In genomic region chr11:72061739-72062396, GRCh38 we compare ENCODE assay signal across 27 cellular contexts. TPM values are rescaled to one million over a fixed set of nuclear protein-coding genes. Genes with fewer than 3 reads are reported as not detected.
DNase-seq lines count a peak whose midpoint lies in the region; ATAC-seq and TF ChIP-seq lines count a peak whose summit lies in the region.
"Had no signal": no experiment of that assay in that cellular context is flagged by ENCODE, and none has a peak within 500 bp of the region (broad histone marks: within the 10 kb centered on the region; RNA-seq: fewer than 3 reads in every experiment).

No MANE protein-coding gene starts in this region.

- no peak overlapping the region for H2AFZ ChIP-seq in H9 (ENCODE audit: low read length)

- no peak for ATAC-seq in activated B cell treated with CpG ODN at 0.5 μM for 24 hours (ENCODE audit: low read depth)
- no peak for ATAC-seq in GM21367 (IDR thresholded peaks at IDR 0.05; ENCODE audit: unreplicated experiment)
- ATAC-seq in GM19452 (IDR thresholded peaks at IDR 0.05; ENCODE audit: unreplicated experiment): no peak
- ATAC-seq: activated CD4-positive, CD25-positive, alpha-beta regulatory T cell treated with anti-CD3 and anti-CD28 coated beads, Interleukin-2, amount 50 U/mL, for 24 hours; psoas muscle had no signal

- H3K14ac ChIP-seq in H9 (ENCODE audit: insufficient read depth, low read length): no peak overlapping the region

- H3K79me1 ChIP-seq in H9 (ENCODE audit: insufficient read depth, low read depth, low read length, poor library complexity, severe bottlenecking): no peaks in the 10 kb centered on the region

- H3K36me3 Mint-ChIP-seq in H9 (ENCODE audit: insufficient read depth in 1 of 3, low read depth in 3 of 3) (peaks cover 0 to 16% (median 16%) of the 10 kb centered on the region in 3 experiments; a peak in 5 of 7 replicates), activated B cell treated with CpG ODN at 0.5 μM for 24 hours (ENCODE audit: low read depth) (peaks cover 6% of the 10 kb centered on the region), progenitor cell of endocrine pancreas (ENCODE audit: insufficient read depth) (peaks cover 4% of the 10 kb centered on the region)
- H3K36me3 Mint-ChIP-seq in activated CD4-positive, alpha-beta memory T cell treated with anti-CD3 and anti-CD28 coated beads, Interleukin-2, amount 10 ng/mL, durations not matched to agents 7 days and 5 days (ENCODE audit: low read depth): peaks cover 36% of the 10 kb centered on the region

- intact Hi-C loops in activated B cell treated with CpG ODN at 0.5 μM for 24 hours (cut with micrococcal nuclease): no loop called here

- no peak overlapping the region for H2AK5ac ChIP-seq in H9 (ENCODE audit: insufficient read length, low read length)

- H2BK5ac ChIP-seq in H9 (ENCODE audit: insufficient read length, low read length): no peak overlapping the region

- H3K4me2 ChIP-seq in H9 (ENCODE audit: insufficient read depth, insufficient read length, low read length): no peak overlapping the region
- H3K4me2 ChIP-seq: KMS-11 had no signal

- H3K4me3 Mint-ChIP-seq in H9 (no peak overlapping the region), activated B cell treated with CpG ODN at 0.5 μM for 24 hours (no peak overlapping the region), progenitor cell of endocrine pancreas (ENCODE audit: low read depth) (no peak overlapping the region)
- no peak overlapping the region for H3K4me3 Mint-ChIP-seq in activated CD4-positive, alpha-beta memory T cell treated with anti-CD3 and anti-CD28 coated beads, Interleukin-2, amount 10 ng/mL, durations not matched to agents 7 days and 5 days
- H3K4me3 Mint-ChIP-seq: stimulated activated naive CD8-positive, alpha-beta T cell treated with anti-CD3 and anti-CD28 coated beads, Interleukin-15, Interleukin-2, amounts not matched to agents 100 ng/mL and 50 ng/mL, for 24 hours had no signal

- WGBS in H9 (ENCODE audit: extremely low coverage, insufficient read length, low lambda C conversion rate): no CpG with 5 or more reads among the region's 5 CpGs

- POLR2A ChIA-PET in activated B cell treated with CpG ODN at 0.5 μM for 24 hours (lab: Charles Lee): interaction anchor here (0.6 to 0.7 kb wide), 2 partner anchors 97 to 346 kb away, joined by 3 to 8 read pairs; no protein-coding TSS in a partner anchor
- POLR2A ChIA-PET in activated CD4-positive, alpha-beta memory T cell treated with anti-CD3 and anti-CD28 coated beads, Interleukin-2, amount 10 ng/mL, durations not matched to agents 7 days and 5 days (lab: Charles Lee): interaction anchor here (1.8 kb wide), 1 partner anchor 20 kb away, joined by 3 read pairs; no protein-coding TSS in a partner anchor

- H4K5ac ChIP-seq in H9 (ENCODE audit: insufficient read length, low read depth, low read length): no peak overlapping the region

- no peak overlapping the region for H3K56ac ChIP-seq in H9 (ENCODE audit: insufficient read length, low read depth, low read length)

- H3K4me1 Mint-ChIP-seq in H9: no peaks in the 10 kb centered on the region
- peaks cover 7% of the 10 kb centered on the region for H3K4me1 Mint-ChIP-seq in activated B cell treated with CpG ODN at 0.5 μM for 24 hours
- no peaks in the 10 kb centered on the region for H3K4me1 Mint-ChIP-seq in progenitor cell of endocrine pancreas (ENCODE audit: low read depth)
- H3K4me1 Mint-ChIP-seq in activated CD4-positive, alpha-beta memory T cell treated with anti-CD3 and anti-CD28 coated beads, Interleukin-2, amount 10 ng/mL, durations not matched to agents 7 days and 5 days: peaks cover 11% of the 10 kb centered on the region

- H3K79me2 ChIP-seq in H9 (ENCODE audit: insufficient read depth, low read length): no peaks in the 10 kb centered on the region

- no peaks in the 10 kb centered on the region for H3K23me2 ChIP-seq in H9 (ENCODE audit: insufficient read length, low read depth, low read length, poor library complexity, severe bottlenecking)

- H2BK12ac ChIP-seq in H9 (ENCODE audit: insufficient read length, low read depth, low read length): no peak overlapping the region

- DNase-seq in NOMO-1 (lab: John Stamatoyannopoulos, UW; ENCODE audit: unreplicated experiment in 2 of 2) (peak; percentile 5 to 63), NOMO-1 treated with dmso at 0.1 percent for 144 hours (lab: John Stamatoyannopoulos, UW; ENCODE audit: unreplicated experiment) (no peak), H9 (no peak), activated B cell treated with CpG ODN at 0.5 μM for 24 hours (no peak), progenitor cell of endocrine pancreas (ENCODE audit: low spot score, unreplicated experiment) (no peak)
- DNase-seq in activated CD4-positive, alpha-beta memory T cell treated with anti-CD3 and anti-CD28 coated beads, Interleukin-2, amount 10 ng/mL, durations not matched to agents 7 days and 5 days: no peak
- DNase-seq: activated gamma-delta T cell; activated T-cell treated with anti-CD3 and anti-CD28 coated beads, Interleukin-2, amount 50 U/mL, for 1 hour; glutamatergic neuron; left ventricle myocardium inferior; nucleus accumbens; Peyer's patch; psoas muscle; SIG-M5; sigmoid colon; SW 1271 had no signal

- no peak overlapping the region for H3K27ac ChIP-seq in H9 (ENCODE audit: insufficient read length, low read depth, low read length)
- H3K27ac ChIP-seq: KMS-11, left ventricle myocardium inferior, Peyer's patch, psoas muscle, sigmoid colon, thoracic aorta had no signal

- H4K91ac ChIP-seq in H9 (ENCODE audit: insufficient read length, low read depth, low read length): no peak overlapping the region

- no peak overlapping the region for H2BK15ac ChIP-seq in H9 (ENCODE audit: low read depth, low read length)

- no peak overlapping the region for H3T11ph ChIP-seq in H9 (ENCODE audit: low read length)

- H3K9me3 ChIP-seq in H9 (ENCODE audit: control insufficient read depth, low read depth, low read length): no peaks in the 10 kb centered on the region
- H3K9me3 ChIP-seq: left ventricle myocardium inferior, Peyer's patch, psoas muscle, sigmoid colon, thoracic aorta had no signal

- peak overlapping the region in 2 of 3 experiments; percentile 49 to 50; a peak in 3 of 7 replicates for H3K27ac Mint-ChIP-seq in H9
- H3K27ac Mint-ChIP-seq in activated B cell treated with CpG ODN at 0.5 μM for 24 hours: peak overlapping the region; percentile 30
- H3K27ac Mint-ChIP-seq in progenitor cell of endocrine pancreas: peak overlapping the region; percentile 1
- no peak overlapping the region for H3K27ac Mint-ChIP-seq in activated CD4-positive, alpha-beta memory T cell treated with anti-CD3 and anti-CD28 coated beads, Interleukin-2, amount 10 ng/mL, durations not matched to agents 7 days and 5 days
- H3K27ac Mint-ChIP-seq: stimulated activated naive CD8-positive, alpha-beta T cell treated with anti-CD3 and anti-CD28 coated beads, Interleukin-15, Interleukin-2, amounts not matched to agents 100 ng/mL and 50 ng/mL, for 24 hours had no signal

- no peaks in the 10 kb centered on the region for H3K9me3 Mint-ChIP-seq in H9
- no peaks in the 10 kb centered on the region for H3K9me3 Mint-ChIP-seq in activated B cell treated with CpG ODN at 0.5 μM for 24 hours
- H3K9me3 Mint-ChIP-seq in progenitor cell of endocrine pancreas (ENCODE audit: low read depth): no peaks in the 10 kb centered on the region
- no peaks in the 10 kb centered on the region for H3K9me3 Mint-ChIP-seq in activated CD4-positive, alpha-beta memory T cell treated with anti-CD3 and anti-CD28 coated beads, Interleukin-2, amount 10 ng/mL, durations not matched to agents 7 days and 5 days
- H3K9me3 Mint-ChIP-seq: stimulated activated naive CD8-positive, alpha-beta T cell treated with anti-CD3 and anti-CD28 coated beads, Interleukin-15, Interleukin-2, amounts not matched to agents 100 ng/mL and 50 ng/mL, for 24 hours had no signal

- H3K4me1 ChIP-seq in H9 (ENCODE audit: insufficient read depth, low read length): no peaks in the 10 kb centered on the region

- H3K27me3 ChIP-seq in H9 (ENCODE audit: insufficient read depth, low read length): no peaks in the 10 kb centered on the region
- H3K27me3 ChIP-seq: Peyer's patch, sigmoid colon had no signal

- H2BK120ac ChIP-seq in H9 (ENCODE audit: low read depth, low read length, poor library complexity, severe bottlenecking): no peak overlapping the region

- no peaks in the 10 kb centered on the region for H4K20me1 ChIP-seq in H9 (ENCODE audit: control insufficient read depth, insufficient read depth, insufficient read length)

- no peak overlapping the region for H3K23ac ChIP-seq in H9 (ENCODE audit: insufficient read length, low read depth, low read length)

- CTCF ChIA-PET in activated B cell treated with CpG ODN at 0.5 μM for 24 hours (lab: Charles Lee): no interaction called here
- CTCF ChIA-PET in activated CD4-positive, alpha-beta memory T cell treated with anti-CD3 and anti-CD28 coated beads, Interleukin-2, amount 10 ng/mL, durations not matched to agents 7 days and 5 days (lab: Charles Lee): interaction anchor here (1.4 kb wide), 1 partner anchor 10 kb away, joined by 3 read pairs; no protein-coding TSS in a partner anchor

- H3K4ac ChIP-seq in H9 (ENCODE audit: low read depth, low read length): no peak overlapping the region

- no peak overlapping the region for H3K9ac ChIP-seq in H9 (ENCODE audit: extremely low read depth, insufficient read length, low read length)
- H3K9ac ChIP-seq: KMS-11 had no signal

- no peak overlapping the region for H4K8ac ChIP-seq in H9 (replicated peaks; ENCODE audit: insufficient read length, low read depth, low read length)

- H3K27me3 Mint-ChIP-seq in H9 (ENCODE audit: low read depth) (no peaks in the 10 kb centered on the region), activated B cell treated with CpG ODN at 0.5 μM for 24 hours (no peaks in the 10 kb centered on the region), progenitor cell of endocrine pancreas (no peaks in the 10 kb centered on the region)
- no peaks in the 10 kb centered on the region for H3K27me3 Mint-ChIP-seq in activated CD4-positive, alpha-beta memory T cell treated with anti-CD3 and anti-CD28 coated beads, Interleukin-2, amount 10 ng/mL, durations not matched to agents 7 days and 5 days
- H3K27me3 Mint-ChIP-seq: stimulated activated naive CD8-positive, alpha-beta T cell treated with anti-CD3 and anti-CD28 coated beads, Interleukin-15, Interleukin-2, amounts not matched to agents 100 ng/mL and 50 ng/mL, for 24 hours had no signal

- H3K18ac ChIP-seq in H9 (ENCODE audit: insufficient read length, low read depth, low read length): no peak overlapping the region

- H2BK20ac ChIP-seq in H9 (ENCODE audit: low read depth, low read length, poor library complexity, severe bottlenecking): no peak overlapping the region

- TF ChIP-seq CTCF in H9 (conservative IDR thresholded peaks at IDR 0.05): no peak
- TF ChIP-seq CTCF in activated B cell treated with CpG ODN at 0.5 μM for 24 hours (IDR thresholded peaks at IDR 0.05): no peak
- no peak for TF ChIP-seq CTCF in progenitor cell of endocrine pancreas (IDR thresholded peaks at IDR 0.05; ENCODE audit: unreplicated experiment)

RNA-seq across cellular contexts. Expression of gene NUMA1, which starts 18.5 kb away (rescaled TPM):
- total RNA-seq in H9 (2021) (127 and 136 TPM in 2 replicates), activated B cell treated with CpG ODN at 0.5 μM for 24 hours (146 and 163 TPM in 2 replicates), progenitor cell of endocrine pancreas (238 and 255 TPM in 2 replicates)
- total RNA-seq in activated CD4-positive, alpha-beta memory T cell treated with anti-CD3 and anti-CD28 coated beads, Interleukin-2, amount 10 ng/mL, durations not matched to agents 7 days and 5 days: 100 to 1,000 TPM; 200 to 201 TPM

RNA-seq across cellular contexts. Expression of gene LRRC51, which starts 18.8 kb away (rescaled TPM):
- total RNA-seq in H9 (2021): 3.1 and 6.4 TPM in 2 replicates
- 4.1 and 4.5 TPM in 2 replicates for total RNA-seq in activated B cell treated with CpG ODN at 0.5 μM for 24 hours
- total RNA-seq in progenitor cell of endocrine pancreas: 12.4 and 14.9 TPM in 2 replicates
- total RNA-seq in activated CD4-positive, alpha-beta memory T cell treated with anti-CD3 and anti-CD28 coated beads, Interleukin-2, amount 10 ng/mL, durations not matched to agents 7 days and 5 days: 1 to 10 TPM; 5.9 to 7.1 TPM

RNA-seq across cellular contexts. Expression of gene LAMTOR1, which starts 41.2 kb away (rescaled TPM):
- total RNA-seq in H9 (2021): 96.2 and 96.3 TPM in 2 replicates
- total RNA-seq in activated B cell treated with CpG ODN at 0.5 μM for 24 hours: 87.2 and 87.6 TPM in 2 replicates
- total RNA-seq in progenitor cell of endocrine pancreas: 84.9 and 85.4 TPM in 2 replicates
- total RNA-seq in activated CD4-positive, alpha-beta memory T cell treated with anti-CD3 and anti-CD28 coated beads, Interleukin-2, amount 10 ng/mL, durations not matched to agents 7 days and 5 days: 10 to 100 TPM; 72.7 to 76.9 TPM

RNA-seq across cellular contexts. Expression of gene TOMT, which starts 43.9 kb away (rescaled TPM):
- total RNA-seq in H9 (2021) (not detected in 2 replicates), activated B cell treated with CpG ODN at 0.5 μM for 24 hours (not detected in 2 replicates), progenitor cell of endocrine pancreas (not detected in 2 replicates)
- total RNA-seq in activated CD4-positive, alpha-beta memory T cell treated with anti-CD3 and anti-CD28 coated beads, Interleukin-2, amount 10 ng/mL, durations not matched to agents 7 days and 5 days: not detected
- total RNA-seq: A172; activated CD8-positive, alpha-beta memory T cell treated with anti-CD3 and anti-CD28 coated beads for 36 hours; cerebellum; G401; left ventricle myocardium inferior; NCI-H460; Peyer's patch; psoas muscle; sigmoid colon; thoracic aorta had no signal

RNA-seq across cellular contexts. Expression of gene ANAPC15, which starts 50.6 kb away (rescaled TPM):
- total RNA-seq in H9 (2021): 72.6 and 79.3 TPM in 2 replicates
- 44.4 and 56.3 TPM in 2 replicates for total RNA-seq in activated B cell treated with CpG ODN at 0.5 μM for 24 hours
- total RNA-seq in progenitor cell of endocrine pancreas: 56.1 and 61.3 TPM in 2 replicates
- 10 to 100 TPM; 53.0 to 58.7 TPM for total RNA-seq in activated CD4-positive, alpha-beta memory T cell treated with anti-CD3 and anti-CD28 coated beads, Interleukin-2, amount 10 ng/mL, durations not matched to agents 7 days and 5 days

Comparison
In these comparisons a context has a peak if more than half of its experiments do, and no peak if none do; other contexts are left out.
1. DNase-seq: peak in NOMO-1 (2 of 2); none in NOMO-1 treated with dmso at 0.1 percent for 144 hours (single experiment), H9 (single experiment), activated B cell treated with CpG ODN at 0.5 μM for 24 hours (single experiment), progenitor cell of endocrine pancreas (single experiment) and activated CD4-positive, alpha-beta memory T cell treated with anti-CD3 and anti-CD28 coated beads, Interleukin-2, amount 10 ng/mL, durations not matched to agents 7 days and 5 days (single experiment).